1 cellular context compared by ENCODE assay signal in the genomic region with DNA sequence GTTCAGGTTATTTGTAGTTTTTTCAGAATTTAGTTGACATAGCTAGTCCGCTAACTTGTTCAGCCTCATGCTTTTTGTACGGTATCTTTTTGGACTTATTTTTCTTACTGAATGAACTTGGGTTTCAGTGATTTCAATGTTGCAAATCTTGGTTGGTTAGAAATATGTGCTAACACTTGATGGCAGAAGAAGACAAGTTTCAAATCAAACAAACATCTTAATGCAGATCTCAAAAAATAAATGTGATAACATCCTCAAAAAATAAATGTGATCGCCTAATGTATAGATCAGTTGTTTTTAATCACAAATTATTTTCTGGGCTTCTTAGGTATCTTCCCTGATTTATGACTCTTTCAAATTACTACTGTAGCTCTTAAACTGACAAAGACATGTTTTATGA.
TF ChIP-seq lines count a peak whose summit lies in the region.

No MANE protein-coding gene starts in this region.

TF ChIP-seq in GM23338, 12 proteins besides CTCF, POLR2A, EP300 and RAD21 (continued from another document):
- TF ChIP-seq, protein P1, sequence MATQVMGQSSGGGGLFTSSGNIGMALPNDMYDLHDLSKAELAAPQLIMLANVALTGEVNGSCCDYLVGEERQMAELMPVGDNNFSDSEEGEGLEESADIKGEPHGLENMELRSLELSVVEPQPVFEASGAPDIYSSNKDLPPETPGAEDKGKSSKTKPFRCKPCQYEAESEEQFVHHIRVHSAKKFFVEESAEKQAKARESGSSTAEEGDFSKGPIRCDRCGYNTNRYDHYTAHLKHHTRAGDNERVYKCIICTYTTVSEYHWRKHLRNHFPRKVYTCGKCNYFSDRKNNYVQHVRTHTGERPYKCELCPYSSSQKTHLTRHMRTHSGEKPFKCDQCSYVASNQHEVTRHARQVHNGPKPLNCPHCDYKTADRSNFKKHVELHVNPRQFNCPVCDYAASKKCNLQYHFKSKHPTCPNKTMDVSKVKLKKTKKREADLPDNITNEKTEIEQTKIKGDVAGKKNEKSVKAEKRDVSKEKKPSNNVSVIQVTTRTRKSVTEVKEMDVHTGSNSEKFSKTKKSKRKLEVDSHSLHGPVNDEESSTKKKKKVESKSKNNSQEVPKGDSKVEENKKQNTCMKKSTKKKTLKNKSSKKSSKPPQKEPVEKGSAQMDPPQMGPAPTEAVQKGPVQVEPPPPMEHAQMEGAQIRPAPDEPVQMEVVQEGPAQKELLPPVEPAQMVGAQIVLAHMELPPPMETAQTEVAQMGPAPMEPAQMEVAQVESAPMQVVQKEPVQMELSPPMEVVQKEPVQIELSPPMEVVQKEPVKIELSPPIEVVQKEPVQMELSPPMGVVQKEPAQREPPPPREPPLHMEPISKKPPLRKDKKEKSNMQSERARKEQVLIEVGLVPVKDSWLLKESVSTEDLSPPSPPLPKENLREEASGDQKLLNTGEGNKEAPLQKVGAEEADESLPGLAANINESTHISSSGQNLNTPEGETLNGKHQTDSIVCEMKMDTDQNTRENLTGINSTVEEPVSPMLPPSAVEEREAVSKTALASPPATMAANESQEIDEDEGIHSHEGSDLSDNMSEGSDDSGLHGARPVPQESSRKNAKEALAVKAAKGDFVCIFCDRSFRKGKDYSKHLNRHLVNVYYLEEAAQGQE (IDR thresholded peaks at IDR 0.05; ENCODE audit: unreplicated experiment): no peak
- TF ChIP-seq POLR2AphosphoS5 (IDR thresholded peaks at IDR 0.05; ENCODE audit: low read depth): no peak
- TF ChIP-seq NANOG (IDR thresholded peaks at IDR 0.05; ENCODE audit: borderline replicate concordance): no peak
- no peak for TF ChIP-seq CREB1 (CRISPR knock-in tag; IDR thresholded peaks at IDR 0.05; ENCODE audit: low read depth)
- TF ChIP-seq ZNF331 (CRISPR knock-in tag; IDR thresholded peaks at IDR 0.05; ENCODE audit: low read depth): no peak
- TF ChIP-seq JUNB (IDR thresholded peaks at IDR 0.05; ENCODE audit: unreplicated experiment): no peak
- no peak for TF ChIP-seq STAT1 (IDR thresholded peaks at IDR 0.05; ENCODE audit: unreplicated experiment)
- TF ChIP-seq, protein P2, sequence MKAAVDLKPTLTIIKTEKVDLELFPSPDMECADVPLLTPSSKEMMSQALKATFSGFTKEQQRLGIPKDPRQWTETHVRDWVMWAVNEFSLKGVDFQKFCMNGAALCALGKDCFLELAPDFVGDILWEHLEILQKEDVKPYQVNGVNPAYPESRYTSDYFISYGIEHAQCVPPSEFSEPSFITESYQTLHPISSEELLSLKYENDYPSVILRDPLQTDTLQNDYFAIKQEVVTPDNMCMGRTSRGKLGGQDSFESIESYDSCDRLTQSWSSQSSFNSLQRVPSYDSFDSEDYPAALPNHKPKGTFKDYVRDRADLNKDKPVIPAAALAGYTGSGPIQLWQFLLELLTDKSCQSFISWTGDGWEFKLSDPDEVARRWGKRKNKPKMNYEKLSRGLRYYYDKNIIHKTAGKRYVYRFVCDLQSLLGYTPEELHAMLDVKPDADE (IDR thresholded peaks at IDR 0.05): no peak
- TF ChIP-seq, protein P3, sequence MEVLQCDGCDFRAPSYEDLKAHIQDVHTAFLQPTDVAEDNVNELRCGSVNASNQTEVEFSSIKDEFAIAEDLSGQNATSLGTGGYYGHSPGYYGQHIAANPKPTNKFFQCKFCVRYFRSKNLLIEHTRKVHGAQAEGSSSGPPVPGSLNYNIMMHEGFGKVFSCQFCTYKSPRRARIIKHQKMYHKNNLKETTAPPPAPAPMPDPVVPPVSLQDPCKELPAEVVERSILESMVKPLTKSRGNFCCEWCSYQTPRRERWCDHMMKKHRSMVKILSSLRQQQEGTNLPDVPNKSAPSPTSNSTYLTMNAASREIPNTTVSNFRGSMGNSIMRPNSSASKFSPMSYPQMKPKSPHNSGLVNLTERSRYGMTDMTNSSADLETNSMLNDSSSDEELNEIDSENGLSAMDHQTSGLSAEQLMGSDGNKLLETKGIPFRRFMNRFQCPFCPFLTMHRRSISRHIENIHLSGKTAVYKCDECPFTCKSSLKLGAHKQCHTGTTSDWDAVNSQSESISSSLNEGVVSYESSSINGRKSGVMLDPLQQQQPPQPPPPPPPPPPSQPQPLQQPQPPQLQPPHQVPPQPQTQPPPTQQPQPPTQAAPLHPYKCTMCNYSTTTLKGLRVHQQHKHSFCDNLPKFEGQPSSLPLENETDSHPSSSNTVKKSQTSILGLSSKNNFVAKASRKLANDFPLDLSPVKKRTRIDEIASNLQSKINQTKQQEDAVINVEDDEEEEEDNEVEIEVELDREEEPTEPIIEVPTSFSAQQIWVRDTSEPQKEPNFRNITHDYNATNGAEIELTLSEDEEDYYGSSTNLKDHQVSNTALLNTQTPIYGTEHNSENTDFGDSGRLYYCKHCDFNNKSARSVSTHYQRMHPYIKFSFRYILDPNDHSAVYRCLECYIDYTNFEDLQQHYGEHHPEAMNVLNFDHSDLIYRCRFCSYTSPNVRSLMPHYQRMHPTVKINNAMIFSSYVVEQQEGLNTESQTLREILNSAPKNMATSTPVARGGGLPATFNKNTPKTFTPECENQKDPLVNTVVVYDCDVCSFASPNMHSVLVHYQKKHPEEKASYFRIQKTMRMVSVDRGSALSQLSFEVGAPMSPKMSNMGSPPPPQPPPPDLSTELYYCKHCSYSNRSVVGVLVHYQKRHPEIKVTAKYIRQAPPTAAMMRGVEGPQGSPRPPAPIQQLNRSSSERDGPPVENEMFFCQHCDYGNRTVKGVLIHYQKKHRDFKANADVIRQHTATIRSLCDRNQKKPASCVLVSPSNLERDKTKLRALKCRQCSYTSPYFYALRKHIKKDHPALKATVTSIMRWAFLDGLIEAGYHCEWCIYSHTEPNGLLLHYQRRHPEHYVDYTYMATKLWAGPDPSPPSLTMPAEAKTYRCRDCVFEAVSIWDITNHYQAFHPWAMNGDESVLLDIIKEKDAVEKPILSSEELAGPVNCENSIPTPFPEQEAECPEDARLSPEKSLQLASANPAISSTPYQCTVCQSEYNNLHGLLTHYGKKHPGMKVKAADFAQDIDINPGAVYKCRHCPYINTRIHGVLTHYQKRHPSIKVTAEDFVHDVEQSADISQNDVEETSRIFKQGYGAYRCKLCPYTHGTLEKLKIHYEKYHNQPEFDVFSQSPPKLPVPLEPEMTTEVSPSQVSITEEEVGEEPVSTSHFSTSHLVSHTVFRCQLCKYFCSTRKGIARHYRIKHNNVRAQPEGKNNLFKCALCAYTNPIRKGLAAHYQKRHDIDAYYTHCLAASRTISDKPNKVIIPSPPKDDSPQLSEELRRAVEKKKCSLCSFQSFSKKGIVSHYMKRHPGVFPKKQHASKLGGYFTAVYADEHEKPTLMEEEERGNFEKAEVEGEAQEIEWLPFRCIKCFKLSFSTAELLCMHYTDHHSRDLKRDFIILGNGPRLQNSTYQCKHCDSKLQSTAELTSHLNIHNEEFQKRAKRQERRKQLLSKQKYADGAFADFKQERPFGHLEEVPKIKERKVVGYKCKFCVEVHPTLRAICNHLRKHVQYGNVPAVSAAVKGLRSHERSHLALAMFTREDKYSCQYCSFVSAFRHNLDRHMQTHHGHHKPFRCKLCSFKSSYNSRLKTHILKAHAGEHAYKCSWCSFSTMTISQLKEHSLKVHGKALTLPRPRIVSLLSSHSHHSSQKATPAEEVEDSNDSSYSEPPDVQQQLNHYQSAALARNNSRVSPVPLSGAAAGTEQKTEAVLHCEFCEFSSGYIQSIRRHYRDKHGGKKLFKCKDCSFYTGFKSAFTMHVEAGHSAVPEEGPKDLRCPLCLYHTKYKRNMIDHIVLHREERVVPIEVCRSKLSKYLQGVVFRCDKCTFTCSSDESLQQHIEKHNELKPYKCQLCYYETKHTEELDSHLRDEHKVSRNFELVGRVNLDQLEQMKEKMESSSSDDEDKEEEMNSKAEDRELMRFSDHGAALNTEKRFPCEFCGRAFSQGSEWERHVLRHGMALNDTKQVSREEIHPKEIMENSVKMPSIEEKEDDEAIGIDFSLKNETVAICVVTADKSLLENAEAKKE (CRISPR knock-in tag; IDR thresholded peaks at IDR 0.05): no peak
- no peak for TF ChIP-seq ZNF114 (CRISPR knock-in tag; IDR thresholded peaks at IDR 0.05)
